In genomic region chr13:83377486-83377885, GRCh38 we compare ENCODE assay signal across 27 cellular contexts.
"Had no signal": no experiment of that assay in that cellular context is flagged by ENCODE, and none has a peak within 500 bp of the region (broad histone marks: within the 10 kb centered on the region; RNA-seq: fewer than 3 reads in every experiment).

No MANE protein-coding gene starts in this region.

- H3K4me3 ChIP-seq: esophagus muscularis mucosa, heart left ventricle, mucosa of descending colon, spleen, thyroid gland had no signal

- H3K4me3 Mint-ChIP-seq: activated B cell treated with CpG ODN at 0.5 μM for 24 hours; activated CD4-positive, alpha-beta T cell treated with anti-CD3 and anti-CD28 coated beads for 36 hours; activated naive CD8-positive, alpha-beta T cell treated with anti-CD3 and anti-CD28 coated beads, Interleukin-2, amount 10 ng/mL, durations not matched to agents 7 days and 5 days; neural crest cell; T-helper 17 cell had no signal

- H3K27me3 Mint-ChIP-seq: activated B cell treated with CpG ODN at 0.5 μM for 24 hours; activated CD4-positive, alpha-beta T cell treated with anti-CD3 and anti-CD28 coated beads for 36 hours; activated naive CD8-positive, alpha-beta T cell treated with anti-CD3 and anti-CD28 coated beads, Interleukin-2, amount 10 ng/mL, durations not matched to agents 7 days and 5 days; progenitor cell of endocrine pancreas; T-helper 17 cell had no signal

- H3K36me3 Mint-ChIP-seq: activated naive CD8-positive, alpha-beta T cell treated with anti-CD3 and anti-CD28 coated beads, Interleukin-2, amount 10 ng/mL, durations not matched to agents 7 days and 5 days had no signal

- DNase-seq: activated B cell treated with CpG ODN at 0.5 μM for 24 hours; activated CD4-positive, alpha-beta T cell treated with anti-CD3 and anti-CD28 coated beads for 36 hours; activated CD4-positive, alpha-beta T cell treated with anti-CD3 and anti-CD28 coated beads, Interleukin-2, amount 50 U/mL, for 4 hours; activated CD8-positive, alpha-beta memory T cell treated with anti-CD3 and anti-CD28 coated beads for 24 hours; activated CD8-positive, alpha-beta memory T cell treated with anti-CD3 and anti-CD28 coated beads, Interleukin-2, amount 50 U/mL, for 4 hours; activated naive CD4-positive, alpha-beta T cell treated with Interleukin-2 at 50 U/mL for 16 hours; activated naive CD8-positive, alpha-beta T cell treated with anti-CD3 and anti-CD28 coated beads, Interleukin-2, amount 10 ng/mL, durations not matched to agents 7 days and 5 days; activated T-cell treated with anti-CD3 and anti-CD28 coated beads, Interleukin-2, amount 50 U/mL, for 48 hours; dermis blood vessel endothelial cell; effector CD8-positive, alpha-beta T cell; heart left ventricle; islet precursor cell; left colon; mesendoderm; mucosa of descending colon; occipital lobe; retina; spleen; stimulated activated CD4-positive, alpha-beta T cell treated with anti-CD3 and anti-CD28 coated beads, Interleukin-4, amount 100 ng/mL, for 4 hours; stimulated activated naive CD8-positive, alpha-beta T cell treated with anti-CD3 and anti-CD28 coated beads, Interleukin-15, Interleukin-2, amounts not matched to agents 100 U/mL and 50 U/mL, for 24 hours; substantia nigra; SW 1271; T-helper 17 cell; thyroid gland had no signal

- H3K27ac Mint-ChIP-seq: activated B cell treated with CpG ODN at 0.5 μM for 24 hours; activated CD4-positive, alpha-beta T cell treated with anti-CD3 and anti-CD28 coated beads for 36 hours; activated naive CD8-positive, alpha-beta T cell treated with anti-CD3 and anti-CD28 coated beads, Interleukin-2, amount 10 ng/mL, durations not matched to agents 7 days and 5 days; progenitor cell of endocrine pancreas; T-helper 17 cell had no signal

- ATAC-seq: activated CD4-positive, alpha-beta T cell treated with anti-CD3 and anti-CD28 coated beads for 36 hours; heart left ventricle; left colon; mucosa of descending colon; stimulated activated naive CD8-positive, alpha-beta T cell treated with anti-CD3 and anti-CD28 coated beads, Interleukin-15, Interleukin-2, amounts not matched to agents 100 U/mL and 50 U/mL, for 24 hours; T-helper 17 cell had no signal

- H3K4me1 Mint-ChIP-seq: activated B cell treated with CpG ODN at 0.5 μM for 24 hours; activated CD4-positive, alpha-beta T cell treated with anti-CD3 and anti-CD28 coated beads for 36 hours; activated naive CD8-positive, alpha-beta T cell treated with anti-CD3 and anti-CD28 coated beads, Interleukin-2, amount 10 ng/mL, durations not matched to agents 7 days and 5 days; neural crest cell; T-helper 17 cell had no signal
